ENCODE assay signal across 23 cellular contexts in the genomic region with DNA sequence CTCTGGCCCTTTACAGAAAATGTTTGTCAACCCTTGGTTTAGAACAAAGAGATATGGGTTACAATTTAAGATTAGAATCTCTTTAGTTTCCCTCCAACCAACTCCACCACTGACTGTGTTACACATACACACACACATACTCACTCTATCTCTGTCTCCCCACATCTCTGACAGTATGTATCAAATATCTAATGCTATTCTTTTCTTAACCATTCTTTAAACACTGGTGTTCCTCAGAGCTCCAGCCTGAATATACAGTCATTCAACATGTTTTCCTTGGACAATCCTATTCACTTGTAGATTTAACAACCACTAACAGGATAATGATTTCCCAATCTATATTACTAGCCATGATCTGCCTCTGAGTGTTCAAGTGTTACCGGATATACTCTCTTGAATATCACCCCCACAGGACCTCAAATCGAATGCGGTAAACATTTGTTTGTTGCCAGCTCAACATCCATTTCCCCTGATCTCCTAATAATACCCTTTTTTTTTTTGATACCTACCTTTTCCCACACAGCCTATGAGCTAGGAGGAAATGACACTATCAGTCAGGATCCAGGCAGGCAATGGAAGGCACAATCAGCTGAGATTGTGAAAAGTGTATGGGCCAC. TPM values are rescaled to one million over a fixed set of nuclear protein-coding genes. Genes with fewer than 3 reads are reported as not detected.
DNase-seq lines count a peak whose midpoint lies in the region; ATAC-seq, FAIRE-seq and TF ChIP-seq lines count a peak whose summit lies in the region.
"Had no signal": no experiment of that assay in that cellular context is flagged by ENCODE, and none has a peak within 500 bp of the region (broad histone marks: within the 10 kb centered on the region; RNA-seq: fewer than 3 reads in every experiment).

No MANE protein-coding gene starts in this region.

- no peak for ATAC-seq in activated CD4-positive, alpha-beta T cell treated with anti-CD3 and anti-CD28 coated beads for 36 hours
- ATAC-seq in T-cell (replicated peaks in 1 of 4): no peak
- ATAC-seq: A549, Panc1 had no signal

- CTCF ChIA-PET in activated CD4-positive, alpha-beta T cell treated with anti-CD3 and anti-CD28 coated beads for 36 hours (lab: Charles Lee): interaction anchor here (0.7 to 1.9 kb wide), 9 partner anchors 9 to 49 kb away, joined by 3 to 10 read pairs (median 4); a partner anchor contains a TSS
- CTCF ChIA-PET in T-cell (lab: Charles Lee): interaction anchor here in 1 of 2 donors (0.8 to 2.2 kb wide), 4 partner anchors 22 to 101 kb away, joined by 3 to 14 read pairs (median 5); a partner anchor contains a TSS

- H3K4me3 ChIP-seq in bronchial epithelial cell (ENCODE audit: low read depth, low read length): no peak overlapping the region
- H3K4me3 ChIP-seq in neutrophil (ENCODE audit: low read depth in 1 of 2, low read length in 1 of 2): no peak overlapping the region
- H3K4me3 ChIP-seq: A549, adrenal gland, neural progenitor cell, SK-N-MC had no signal

- peaks cover 96% of the 10 kb centered on the region in 2 experiments for H3K4me1 ChIP-seq in neutrophil (ENCODE audit: control insufficient read depth in 1 of 2, insufficient read depth in 1 of 2, low read depth in 1 of 2, low read length in 1 of 2)
- H3K4me1 ChIP-seq: A549, neural progenitor cell had no signal

- intact Hi-C loops in activated CD4-positive, alpha-beta T cell treated with anti-CD3 and anti-CD28 coated beads for 36 hours (cut with DNase I, micrococcal nuclease): loop anchor here in 1 of 2 experiments (5.0 kb wide), 1 partner anchor 429 kb away; no protein-coding TSS in a partner anchor

- H3K27me3 Mint-ChIP-seq in activated CD4-positive, alpha-beta T cell treated with anti-CD3 and anti-CD28 coated beads for 36 hours: no peaks in the 10 kb centered on the region
- no peaks in the 10 kb centered on the region for H3K27me3 Mint-ChIP-seq in T-cell

- TF ChIP-seq CTCF in bronchial epithelial cell (IDR thresholded peaks at IDR 0.05; ENCODE audit: insufficient read depth, low read length, severe bottlenecking) (no peak), neutrophil (IDR thresholded peaks at IDR 0.05) (no peak)

- H3K27ac ChIP-seq in neutrophil: peak overlapping the region; percentile 91
- H3K27ac ChIP-seq: A549, adrenal gland, neural progenitor cell, SK-N-MC had no signal

- no peak for FAIRE-seq in bronchial epithelial cell (lab: Jason Lieb, UNC)
- FAIRE-seq: A549, kidney had no signal

- peaks cover 78% of the 10 kb centered on the region for H3K4me1 Mint-ChIP-seq in activated CD4-positive, alpha-beta T cell treated with anti-CD3 and anti-CD28 coated beads for 36 hours
- peaks cover 64 to 90% (median 85%) of the 10 kb centered on the region in 3 donors for H3K4me1 Mint-ChIP-seq in T-cell
- H3K4me1 Mint-ChIP-seq: neural progenitor cell had no signal

- H3K27me3 ChIP-seq in bronchial epithelial cell (ENCODE audit: control insufficient read depth, insufficient read depth, low read length) (no peaks in the 10 kb centered on the region), neutrophil (no peaks in the 10 kb centered on the region)

- POLR2A ChIA-PET in activated CD4-positive, alpha-beta T cell treated with anti-CD3 and anti-CD28 coated beads for 36 hours (lab: Charles Lee): interaction anchor here (0.7 kb wide), 1 partner anchor 13 kb away, joined by 4 read pairs; no protein-coding TSS in a partner anchor
- POLR2A ChIA-PET in T-cell (lab: Charles Lee): interaction anchor here (0.6 to 1.7 kb wide), 5 partner anchors 21 to 96 kb away, joined by 3 to 6 read pairs (median 5); a partner anchor contains a TSS

- DNase-seq in activated CD4-positive, alpha-beta T cell treated with anti-CD3 and anti-CD28 coated beads for 36 hours: no peak
- no peak for DNase-seq in activated CD4-positive, alpha-beta T cell treated with anti-CD3 and anti-CD28 coated beads, Interleukin-2, amount 50 U/mL, for 48 hours
- DNase-seq in T-cell: no peak
- DNase-seq in bronchial epithelial cell (ENCODE audit: low read depth): peak; percentile 96
- no peak for DNase-seq in NK-92 (lab: John Stamatoyannopoulos, UW; ENCODE audit: unreplicated experiment)
- no peak for DNase-seq in SW480 (ENCODE audit: low spot score)
- DNase-seq in middle frontal gyrus (ENCODE audit: extremely low spot score, low spot score): no peak
- DNase-seq: adrenal gland; central memory CD4-positive, alpha-beta T cell; DND-41; effector memory CD4-positive, alpha-beta T cell; hippocampal formation; kidney; NCI-H2081; stimulated activated naive CD4-positive, alpha-beta T cell had no signal

- H3K9me3 ChIP-seq in neutrophil: no peaks in the 10 kb centered on the region
- H3K9me3 ChIP-seq: adrenal gland had no signal

- peaks cover 50% of the 10 kb centered on the region for H3K36me3 Mint-ChIP-seq in activated CD4-positive, alpha-beta T cell treated with anti-CD3 and anti-CD28 coated beads for 36 hours (ENCODE audit: low read depth)
- peaks cover 19% of the 10 kb centered on the region for H3K36me3 Mint-ChIP-seq in T-cell
- H3K36me3 Mint-ChIP-seq: neural progenitor cell had no signal

- H3K27ac Mint-ChIP-seq in activated CD4-positive, alpha-beta T cell treated with anti-CD3 and anti-CD28 coated beads for 36 hours: peak overlapping the region; percentile 94
- H3K27ac Mint-ChIP-seq in T-cell: peak overlapping the region; percentile 77 to 92
- H3K27ac Mint-ChIP-seq: neural progenitor cell had no signal

- H3K36me3 ChIP-seq in bronchial epithelial cell (ENCODE audit: control insufficient read depth, insufficient read depth, low read length) (no peaks in the 10 kb centered on the region), neutrophil (no peaks in the 10 kb centered on the region)
- H3K36me3 ChIP-seq: adrenal gland, neural progenitor cell had no signal

- peaks cover 3% of the 10 kb centered on the region for H3K9me3 Mint-ChIP-seq in activated CD4-positive, alpha-beta T cell treated with anti-CD3 and anti-CD28 coated beads for 36 hours (ENCODE audit: low read depth)
- no peaks in the 10 kb centered on the region for H3K9me3 Mint-ChIP-seq in T-cell
- H3K9me3 Mint-ChIP-seq: IgD-negative memory B cell had no signal

- H3K4me3 Mint-ChIP-seq in activated CD4-positive, alpha-beta T cell treated with anti-CD3 and anti-CD28 coated beads for 36 hours: no peak overlapping the region
- H3K4me3 Mint-ChIP-seq in T-cell: no peak overlapping the region
- H3K4me3 Mint-ChIP-seq: neural progenitor cell had no signal

RNA-seq across cellular contexts. Expression of a gene that starts 6.1 kb away (rescaled TPM):
- 10 to 100 TPM; 45.9 to 53.2 TPM for total RNA-seq in activated CD4-positive, alpha-beta T cell treated with anti-CD3 and anti-CD28 coated beads for 36 hours
- total RNA-seq in T-cell (10 to 100 TPM in 4 of 5 donors, 1 to 10 TPM in 1; 9.8 to 25.2 (median 16.5) TPM), bronchial epithelial cell (34.8 and 81.4 TPM in 2 replicates)

RNA-seq across cellular contexts. Expression of a gene that starts 18.0 kb away (rescaled TPM):
- 10 to 100 TPM; 26.7 to 30.1 TPM for total RNA-seq in activated CD4-positive, alpha-beta T cell treated with anti-CD3 and anti-CD28 coated beads for 36 hours
- 1 to 10 TPM in 4 of 5 donors, under 1 TPM in 1; 0.85 to 5.6 (median 2.0) TPM for total RNA-seq in T-cell
- 38.7 and 79.2 TPM in 2 replicates for total RNA-seq in bronchial epithelial cell

RNA-seq across cellular contexts. Expression of a gene that starts 21.2 kb away (rescaled TPM):
- total RNA-seq in activated CD4-positive, alpha-beta T cell treated with anti-CD3 and anti-CD28 coated beads for 36 hours: 100 to 1,000 TPM; 168 to 193 TPM
- total RNA-seq in T-cell: 100 to 1,000 TPM in 2 of 5 donors, 10 to 100 TPM in 3; 60.8 to 165 (median 95.8) TPM
- total RNA-seq in bronchial epithelial cell: 0.13 TPM in 1 of 2 replicates, not detected in the other
- total RNA-seq: H4 had no signal

RNA-seq across cellular contexts. Expression of a gene that starts 58.5 kb away (rescaled TPM):
- 100 to 1,000 TPM; 400 to 530 TPM for total RNA-seq in activated CD4-positive, alpha-beta T cell treated with anti-CD3 and anti-CD28 coated beads for 36 hours
- 100 to 1,000 TPM; 555 to 659 (median 596) TPM for total RNA-seq in T-cell
- not detected in 2 replicates for total RNA-seq in bronchial epithelial cell
- total RNA-seq: H4, pulmonary artery endothelial cell had no signal

Comparison
In these comparisons a context has a peak if more than half of its experiments do, and no peak if none do; other contexts are left out.
1. RNA of a gene that starts 21.2 kb away (total RNA-seq): 168 to 193 TPM in activated CD4-positive, alpha-beta T cell treated with anti-CD3 and anti-CD28 coated beads for 36 hours and 60.8 to 165 TPM in T-cell; 0.13 TPM in bronchial epithelial cell; every median in the first group is over 10 times any median in the second.